Comparison of ENCODE assay signal across 2 cellular contexts in genomic region chr4:95051689-95052026, GRCh38.
TF ChIP-seq lines count a peak whose summit lies in the region.

No MANE protein-coding gene starts in this region.

TF ChIP-seq in K562, 482 proteins besides CTCF, POLR2A, EP300 and RAD21 (continues in another document):
- TF ChIP-seq ZNF232 (CRISPR knock-in tag; IDR thresholded peaks at IDR 0.05) (no peak), LCOR (CRISPR knock-in tag; IDR thresholded peaks at IDR 0.05) (no peak), ZBTB49 (CRISPR knock-in tag; IDR thresholded peaks at IDR 0.05; ENCODE audit: borderline replicate concordance) (no peak), ZBTB34 (CRISPR knock-in tag; IDR thresholded peaks at IDR 0.05) (no peak), ZBTB12 (CRISPR knock-in tag; IDR thresholded peaks at IDR 0.05) (no peak), SETDB1 (IDR thresholded peaks at IDR 0.05; ENCODE audit: low read length) (no peak), NFATC3 (IDR thresholded peaks at IDR 0.05) (no peak), ZNF609 (CRISPR knock-in tag; IDR thresholded peaks at IDR 0.05; ENCODE audit: borderline replicate concordance) (no peak), PCBP2 (IDR thresholded peaks at IDR 0.05; ENCODE audit: low read depth, low read length, poor library complexity, severe bottlenecking) (no peak), ZKSCAN3 (CRISPR knock-in tag; IDR thresholded peaks at IDR 0.05) (no peak), ERF (CRISPR knock-in tag; IDR thresholded peaks at IDR 0.05) (no peak), CBX1 (IDR thresholded peaks at IDR 0.05; ENCODE audit: low read depth) (no peak), GTF3C2 (IDR thresholded peaks at IDR 0.05; ENCODE audit: borderline replicate concordance, extremely low read depth, insufficient read length) (no peak)

TF ChIP-seq in endothelial cell of umbilical vein, 7 proteins besides CTCF, POLR2A, EP300 and RAD21:
- TF ChIP-seq POLR2AphosphoS5 (IDR thresholded peaks at IDR 0.05; ENCODE audit: insufficient read depth, low read depth, low read length) (no peak), MAX (IDR thresholded peaks at IDR 0.05; ENCODE audit: insufficient read depth, insufficient read length) (no peak), MYC (IDR thresholded peaks at IDR 0.05; ENCODE audit: low read depth, low read length) (no peak), EZH2 (IDR thresholded peaks at IDR 0.05; ENCODE audit: borderline replicate concordance, low read depth, low read length, severe bottlenecking) (no peak), GATA2 (IDR thresholded peaks at IDR 0.05; ENCODE audit: insufficient read depth, insufficient read length, low read depth, low read length) (no peak), FOS (IDR thresholded peaks at IDR 0.05; ENCODE audit: borderline replicate concordance, insufficient read depth, low read length) (no peak), JUN (IDR thresholded peaks at IDR 0.05; ENCODE audit: borderline replicate concordance, insufficient read depth, insufficient read length, low read depth) (no peak)
